ENCODE assay signal across 16 cellular contexts in genomic region chr4:126291886-126292285, GRCh38.
"Had no signal": no experiment of that assay in that cellular context is flagged by ENCODE, and none has a peak within 500 bp of the region (broad histone marks: within the 10 kb centered on the region; RNA-seq: fewer than 3 reads in every experiment).

No MANE protein-coding gene starts in this region.

- H3K4me1 ChIP-seq: esophagus muscularis mucosa, foreskin keratinocyte, gastroesophageal sphincter, heart right ventricle, left lung, lower lobe of right lung had no signal

- H3K9me3 ChIP-seq: esophagus muscularis mucosa, gastroesophageal sphincter, heart right ventricle, left lung, lower lobe of right lung had no signal

- DNase-seq: dermis blood vessel endothelial cell; dorsolateral prefrontal cortex; effector CD4-positive, alpha-beta T cell; effector memory CD4-positive, alpha-beta T cell; foreskin keratinocyte; heart right ventricle; hippocampal formation; left cardiac atrium; left lung; lower lobe of right lung; mesenchymal stem cell; mucosa of descending colon; naive B cell had no signal

- H3K36me3 ChIP-seq: esophagus muscularis mucosa, gastroesophageal sphincter, heart right ventricle, left lung, lower lobe of right lung had no signal

- H3K27me3 ChIP-seq: dorsolateral prefrontal cortex, esophagus muscularis mucosa, foreskin keratinocyte, gastroesophageal sphincter, heart right ventricle, left lung had no signal

- H3K4me3 ChIP-seq: coronary artery, dorsolateral prefrontal cortex, esophagus muscularis mucosa, gastroesophageal sphincter, heart right ventricle, left lung, lower lobe of right lung, mucosa of descending colon had no signal

- H3K27ac ChIP-seq: coronary artery, dorsolateral prefrontal cortex, esophagus muscularis mucosa, foreskin keratinocyte, gastroesophageal sphincter, heart right ventricle, left lung, lower lobe of right lung had no signal

- ATAC-seq: foreskin keratinocyte, gastroesophageal sphincter, left cardiac atrium, left lung, lower lobe of right lung, mucosa of descending colon had no signal
